In the genomic region with DNA sequence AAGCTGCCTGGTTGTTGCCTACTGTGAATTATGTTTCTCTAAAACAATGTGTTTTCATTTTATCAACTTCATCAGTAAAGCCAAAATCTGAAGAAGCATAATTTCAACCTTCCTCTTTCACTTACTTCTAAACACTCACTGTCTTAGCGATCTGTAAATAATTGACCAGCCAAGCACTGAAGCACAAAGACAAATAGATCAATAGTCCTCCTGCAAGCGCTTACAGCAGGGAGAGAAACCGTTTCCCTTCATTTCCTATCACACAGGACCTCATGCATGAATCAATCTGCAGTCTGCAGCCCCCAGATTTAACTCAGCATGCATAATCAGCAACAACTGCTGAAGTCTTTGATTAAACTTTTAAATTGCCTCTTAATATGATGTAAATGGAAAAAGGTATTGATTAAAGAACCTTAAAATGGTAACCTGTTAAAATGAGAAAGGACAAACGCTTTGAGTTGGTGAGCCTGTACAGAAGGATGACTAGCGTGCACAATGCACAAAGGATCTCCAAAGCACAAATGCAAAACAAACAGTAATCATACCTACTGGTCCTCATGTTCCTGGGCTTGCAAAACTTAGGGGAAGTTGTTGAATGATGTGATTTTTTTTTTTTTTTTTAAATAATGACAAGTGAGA, we compare ENCODE assay signal across 13 cellular contexts.
DNase-seq lines count a peak whose midpoint lies in the region; ATAC-seq and TF ChIP-seq lines count a peak whose summit lies in the region.
"Had no signal": no experiment of that assay in that cellular context is flagged by ENCODE, and none has a peak within 500 bp of the region (broad histone marks: within the 10 kb centered on the region; RNA-seq: fewer than 3 reads in every experiment).

No MANE protein-coding gene starts in this region.

- H3K27me3 ChIP-seq in body of pancreas (no peaks in the 10 kb centered on the region), tibial nerve (no peaks in the 10 kb centered on the region)
- H3K27me3 ChIP-seq: gastrocnemius medialis had no signal

- intact Hi-C loops in body of pancreas (cut with DNase I): no loop called here

- no peak overlapping the region for H3K27ac ChIP-seq in body of pancreas
- H3K27ac ChIP-seq in tibial nerve: no peak overlapping the region
- H3K27ac ChIP-seq: gastrocnemius medialis, parathyroid adenoma had no signal

- WGBS in body of pancreas, 2 donors: 14% methylated on average over 5 of the region's 5 CpGs
- WGBS in tibial nerve, 2 donors: 61 to 64% methylated on average over 5 of the region's 5 CpGs

- ATAC-seq in GM18508 (IDR thresholded peaks at IDR 0.05; ENCODE audit: insufficient read depth, unreplicated experiment) (peak; percentile 69), GM19468 (IDR thresholded peaks at IDR 0.05; ENCODE audit: extremely low read depth, unreplicated experiment) (peak; percentile 61), HG03060 (IDR thresholded peaks at IDR 0.05; ENCODE audit: low read depth, unreplicated experiment) (peak; percentile 61), body of pancreas (peak; percentile 71)
- ATAC-seq in activated naive CD4-positive, alpha-beta T cell treated with anti-CD3 and anti-CD28 coated beads, Interleukin-2, amount 50 U/mL, for 72 hours: no peak
- ATAC-seq: activated CD8-positive, alpha-beta T cell treated with anti-CD3 and anti-CD28 coated beads for 36 hours; gastrocnemius medialis had no signal

- H3K36me3 Mint-ChIP-seq in activated naive CD4-positive, alpha-beta T cell treated with anti-CD3 and anti-CD28 coated beads, Interleukin-2, amount 50 U/mL, for 72 hours: no peaks in the 10 kb centered on the region

- TF ChIP-seq CTCF in body of pancreas (IDR thresholded peaks at IDR 0.05): no peak
- TF ChIP-seq CTCF in tibial nerve (IDR thresholded peaks at IDR 0.05): no peak
- TF ChIP-seq CTCF in GM13976 (IDR thresholded peaks at IDR 0.05; ENCODE audit: borderline replicate concordance, control extremely low read depth, extremely low read depth, insufficient read depth, missing control alignments): no peak

- H3K27ac Mint-ChIP-seq in activated naive CD4-positive, alpha-beta T cell treated with anti-CD3 and anti-CD28 coated beads, Interleukin-2, amount 50 U/mL, for 72 hours: no peak overlapping the region
- H3K27ac Mint-ChIP-seq: activated CD8-positive, alpha-beta T cell treated with anti-CD3 and anti-CD28 coated beads for 36 hours had no signal

- peaks cover 6 to 9% of the 10 kb centered on the region in 2 donors for H3K9me3 Mint-ChIP-seq in activated naive CD4-positive, alpha-beta T cell treated with anti-CD3 and anti-CD28 coated beads, Interleukin-2, amount 50 U/mL, for 72 hours
- H3K9me3 Mint-ChIP-seq: activated CD8-positive, alpha-beta T cell treated with anti-CD3 and anti-CD28 coated beads for 36 hours had no signal

- TF ChIP-seq EP300 in tibial nerve (IDR thresholded peaks at IDR 0.05): no peak

- TF ChIP-seq POLR2A in body of pancreas (IDR thresholded peaks at IDR 0.05): no peak
- no peak for TF ChIP-seq POLR2A in tibial nerve (IDR thresholded peaks at IDR 0.05)

- H3K9me3 ChIP-seq in body of pancreas: no peaks in the 10 kb centered on the region
- H3K9me3 ChIP-seq in tibial nerve: no peaks in the 10 kb centered on the region
- H3K9me3 ChIP-seq: gastrocnemius medialis had no signal

- no peaks in the 10 kb centered on the region for H3K36me3 ChIP-seq in body of pancreas (replicated peaks in 1 of 2; ENCODE audit: insufficient read depth in 1 of 2, low read depth in 2 of 2)
- no peaks in the 10 kb centered on the region for H3K36me3 ChIP-seq in tibial nerve
- H3K36me3 ChIP-seq: gastrocnemius medialis had no signal

- H3K4me3 ChIP-seq in body of pancreas (no peak overlapping the region), tibial nerve (no peak overlapping the region)
- H3K4me3 ChIP-seq: gastrocnemius medialis had no signal

- in situ Hi-C loops in GM13976 (cut with MboI; ENCODE audit: low sequenced_read_pairs, unreplicated experiment): no loop called here

- no peak for DNase-seq in body of pancreas
- no peak for DNase-seq in activated naive CD4-positive, alpha-beta T cell treated with anti-CD3 and anti-CD28 coated beads, Interleukin-2, amount 50 U/mL, for 72 hours (ENCODE audit: low spot score in 2 of 2)
- DNase-seq in tibial nerve (ENCODE audit: low spot score in 2 of 2): no peak
- DNase-seq in GM13976 (ENCODE audit: low spot score): no peak
- no peak for DNase-seq in DMS153 treated with DMSO at 0.1 percent for 48 hours (lab: John Stamatoyannopoulos, UW; ENCODE audit: unreplicated experiment)
- DNase-seq: activated CD8-positive, alpha-beta T cell treated with anti-CD3 and anti-CD28 coated beads for 36 hours; gastrocnemius medialis; NCI-H187 treated with DMSO at 0.1 percent for 48 hours; T-helper 1 cell had no signal

- H3K4me1 ChIP-seq in body of pancreas (peaks cover 16% of the 10 kb centered on the region), tibial nerve (no peaks in the 10 kb centered on the region)
- H3K4me1 ChIP-seq: parathyroid adenoma had no signal

Comparison
In these comparisons a context has a peak if more than half of its experiments do, and no peak if none do; other contexts are left out.
1. ATAC-seq: peak in GM18508 (single experiment), GM19468 (single experiment), HG03060 (single experiment) and body of pancreas (single experiment); none in activated naive CD4-positive, alpha-beta T cell treated with anti-CD3 and anti-CD28 coated beads, Interleukin-2, amount 50 U/mL, for 72 hours (0 of 2).